ENCODE assay signal across 1 cellular context in genomic region chr1:168180148-168180524, GRCh38.
TF ChIP-seq lines count a peak whose summit lies in the region.

No MANE protein-coding gene starts in this region.

TF ChIP-seq in endothelial cell of umbilical vein, 7 proteins besides CTCF, POLR2A, EP300 and RAD21:
- TF ChIP-seq MAX (IDR thresholded peaks at IDR 0.05; ENCODE audit: insufficient read depth, insufficient read length) = no peak
- TF ChIP-seq POLR2AphosphoS5 (IDR thresholded peaks at IDR 0.05; ENCODE audit: insufficient read depth, low read depth, low read length) = no peak
- TF ChIP-seq MYC (IDR thresholded peaks at IDR 0.05; ENCODE audit: low read depth, low read length) = no peak
- no peak for TF ChIP-seq FOS (IDR thresholded peaks at IDR 0.05; ENCODE audit: borderline replicate concordance, insufficient read depth, low read length)
- no peak for TF ChIP-seq GATA2 (IDR thresholded peaks at IDR 0.05; ENCODE audit: insufficient read depth, insufficient read length, low read depth, low read length)
- no peak for TF ChIP-seq JUN (IDR thresholded peaks at IDR 0.05; ENCODE audit: borderline replicate concordance, insufficient read depth, insufficient read length, low read depth)
- no peak for TF ChIP-seq EZH2 (IDR thresholded peaks at IDR 0.05; ENCODE audit: borderline replicate concordance, low read depth, low read length, severe bottlenecking)
TF ChIP-seq in endothelial cell of umbilical vein: peak in this region for 0.
